14 cellular contexts compared by ENCODE assay signal in genomic region chr22:45493286-45493771, GRCh38. TPM values are rescaled to one million over a fixed set of nuclear protein-coding genes. Genes with fewer than 3 reads are reported as not detected.
DNase-seq lines count a peak whose midpoint lies in the region; ATAC-seq and TF ChIP-seq lines count a peak whose summit lies in the region.
"Had no signal": no experiment of that assay in that cellular context is flagged by ENCODE, and none has a peak within 500 bp of the region (broad histone marks: within the 10 kb centered on the region; RNA-seq: fewer than 3 reads in every experiment).

No MANE protein-coding gene starts in this region.

- H3K4me3 ChIP-seq in esophagus (ENCODE audit: low read depth in 1 of 2, low read length in 2 of 2) (no peak overlapping the region), lung (no peak overlapping the region), vagina (no peak overlapping the region), brain microvascular endothelial cell (ENCODE audit: low read depth, low read length) (no peak overlapping the region)
- H3K4me3 ChIP-seq: colonic mucosa, gastrocnemius medialis, smooth muscle cell had no signal

- no peak for TF ChIP-seq POLR2A in vagina (IDR thresholded peaks at IDR 0.05)

- H3K36me3 ChIP-seq in esophagus (ENCODE audit: control insufficient read depth in 2 of 2, insufficient read depth in 2 of 2, low read length in 1 of 2) (no peaks in the 10 kb centered on the region), lung (ENCODE audit: control insufficient read depth in 2 of 2, insufficient read depth in 2 of 2, low read length in 2 of 2) (no peaks in the 10 kb centered on the region), vagina (no peaks in the 10 kb centered on the region), brain microvascular endothelial cell (replicated peaks) (no peaks in the 10 kb centered on the region)
- H3K36me3 ChIP-seq: colonic mucosa, gastrocnemius medialis had no signal

- DNase-seq in Right ventricle myocardium inferior (ENCODE audit: missing footprints) (no peak), cardiac septum (ENCODE audit: low spot score) (no peak), lung (ENCODE audit: low spot score) (no peak), vagina (ENCODE audit: extremely low spot score in 2 of 2) (no peak), NCI-H2227 (lab: John Stamatoyannopoulos, UW; ENCODE audit: unreplicated experiment) (no peak), brain microvascular endothelial cell (no peak)
- DNase-seq: colonic mucosa; KBM-7; naive thymus-derived CD4-positive, alpha-beta T cell; SHP77 treated with DMSO at 0.1 percent for 48 hours had no signal

- H3K4me1 ChIP-seq in esophagus (ENCODE audit: control insufficient read depth in 2 of 2, insufficient read depth in 2 of 2, low read length in 1 of 2) (peaks cover 0 to 2% of the 10 kb centered on the region in 2 donors), lung (ENCODE audit: control insufficient read depth in 2 of 2, insufficient read depth in 2 of 2, low read length in 2 of 2) (no peaks in the 10 kb centered on the region), vagina (peaks cover 38% of the 10 kb centered on the region)
- H3K4me1 ChIP-seq: colonic mucosa had no signal

- in situ Hi-C loops in brain microvascular endothelial cell (cut with HindIII; ENCODE audit: low pct_ligation_motif_present, low sequenced_read_pairs), result no loop called here

- intact Hi-C loops in Right ventricle myocardium inferior (cut with DNase I), result no loop called here
- intact Hi-C loops in cardiac septum (cut with DNase I), result no loop called here
- intact Hi-C loops in vagina (cut with DNase I), result no loop called here

- no peak for TF ChIP-seq CTCF in lung (IDR thresholded peaks at IDR 0.05; ENCODE audit: control extremely low read depth, extremely low read depth)
- TF ChIP-seq CTCF in vagina (IDR thresholded peaks at IDR 0.05), result no peak
- TF ChIP-seq CTCF in brain microvascular endothelial cell (IDR thresholded peaks at IDR 0.05; ENCODE audit: low read depth, low read length, missing control alignments), result no peak

- ATAC-seq in Right ventricle myocardium inferior (peak; percentile 60), lung (ENCODE audit: insufficient read depth, low FRiP score) (peak; percentile 10), HG03196 (IDR thresholded peaks at IDR 0.05; ENCODE audit: unreplicated experiment) (no peak)
- ATAC-seq: naive thymus-derived CD4-positive, alpha-beta T cell had no signal

- H3K9me3 ChIP-seq in esophagus (ENCODE audit: control insufficient read depth in 2 of 2, insufficient read depth in 1 of 2, low read depth in 1 of 2, low read length in 1 of 2) (no peaks in the 10 kb centered on the region), lung (ENCODE audit: control insufficient read depth in 2 of 2, insufficient read depth in 1 of 2, low read length in 1 of 2) (peaks cover 0 to 6% of the 10 kb centered on the region in 2 donors), vagina (no peaks in the 10 kb centered on the region)
- H3K9me3 ChIP-seq: colonic mucosa, gastrocnemius medialis had no signal

- WGBS in esophagus, 2 donors, result 48 to 54% methylated on average over 13 of the region's 13 CpGs
- 75 to 76% methylated on average over 13 of the region's 13 CpGs for WGBS in lung, 2 donors

- H3K27ac ChIP-seq in esophagus (ENCODE audit: low read depth in 2 of 2, low read length in 1 of 2) (peak overlapping the region; percentile 3 to 47), lung (ENCODE audit: low read depth in 1 of 2, low read length in 1 of 2) (peak overlapping the region in 1 of 2 donors; percentile 30), vagina (peak overlapping the region; percentile 92), brain microvascular endothelial cell (no peak overlapping the region)
- H3K27ac ChIP-seq: colonic mucosa, gastrocnemius medialis had no signal

- H3K27me3 ChIP-seq in esophagus (ENCODE audit: control insufficient read depth in 1 of 2, insufficient read depth in 2 of 2, low read length in 2 of 2) (no peaks in the 10 kb centered on the region), lung (ENCODE audit: control insufficient read depth, insufficient read depth) (no peaks in the 10 kb centered on the region), vagina (no peaks in the 10 kb centered on the region), brain microvascular endothelial cell (replicated peaks) (no peaks in the 10 kb centered on the region)
- H3K27me3 ChIP-seq: colonic mucosa had no signal

RNA-seq across cellular contexts. Expression of gene FBLN1, which starts 9.4 kb away (rescaled TPM):
- total RNA-seq in Right ventricle myocardium inferior, result 113 TPM
- 70.1 TPM for total RNA-seq in cardiac septum
- polyA plus RNA-seq in esophagus, result 10 to 100 TPM; 18.8 to 50.3 TPM
- 100 to 1,000 TPM; 350 to 357 TPM for total RNA-seq in lung
- 100 to 1,000 TPM in 1 of 2 donors, 10 to 100 TPM in 1; 82.7 to 116 TPM for polyA plus RNA-seq in lung
- 1,019 TPM for total RNA-seq in vagina
- polyA plus RNA-seq: naive thymus-derived CD4-positive, alpha-beta T cell had no signal
